ENCODE assay signal across 9 cellular contexts in genomic region chr4:172850838-172851237, GRCh38.
DNase-seq lines count a peak whose midpoint lies in the region; ATAC-seq and TF ChIP-seq lines count a peak whose summit lies in the region.
"Had no signal": no experiment of that assay in that cellular context is flagged by ENCODE, and none has a peak within 500 bp of the region (broad histone marks: within the 10 kb centered on the region; RNA-seq: fewer than 3 reads in every experiment).

No MANE protein-coding gene starts in this region.

- peak; percentile 59 for DNase-seq in GM04504 (ENCODE audit: low read depth)
- peak; percentile 65 for DNase-seq in RKO (ENCODE audit: low spot score)
- peak; percentile 91 for DNase-seq in epithelial cell of proximal tubule (ENCODE audit: low read depth)
- DNase-seq in skeletal muscle cell (ENCODE audit: low read depth): peak; percentile 85
- DNase-seq in prostate gland (ENCODE audit: low spot score): no peak
- no peak for DNase-seq in coronary artery (ENCODE audit: low spot score)
- DNase-seq in H7: no peak
- DNase-seq in left lobe of liver (ENCODE audit: low spot score): no peak
- DNase-seq: NCI-H2029 treated with DMSO at 0.1 percent for 48 hours had no signal

- no peak for TF ChIP-seq POLR2A in prostate gland (IDR thresholded peaks at IDR 0.05)

- H3K4me3 ChIP-seq in epithelial cell of proximal tubule (ENCODE audit: low read depth, low read length): no peak overlapping the region
- no peak overlapping the region for H3K4me3 ChIP-seq in skeletal muscle cell (ENCODE audit: low read depth, low read length)
- H3K4me3 ChIP-seq in prostate gland: no peak overlapping the region
- H3K4me3 ChIP-seq in coronary artery: no peak overlapping the region
- no peak overlapping the region for H3K4me3 ChIP-seq in H7 (ENCODE audit: insufficient read depth, low read depth, low read length)

- H3K9me3 ChIP-seq in prostate gland: no peaks in the 10 kb centered on the region

- TF ChIP-seq CTCF in epithelial cell of proximal tubule (conservative IDR thresholded peaks at IDR 0.05; ENCODE audit: low read depth, low read length): no peak
- no peak for TF ChIP-seq CTCF in prostate gland (IDR thresholded peaks at IDR 0.05)
- TF ChIP-seq CTCF in coronary artery (IDR thresholded peaks at IDR 0.05): no peak

- no peak for ATAC-seq in left lobe of liver

- intact Hi-C loops in prostate gland (cut with DNase I): no loop called here

- no peaks in the 10 kb centered on the region for H3K4me1 ChIP-seq in prostate gland (replicated peaks)

- H3K36me3 ChIP-seq in prostate gland: no peaks in the 10 kb centered on the region
- no peaks in the 10 kb centered on the region for H3K36me3 ChIP-seq in H7 (replicated peaks; ENCODE audit: control insufficient read depth, insufficient read depth, low read length)

- H3K27me3 ChIP-seq in prostate gland (replicated peaks; ENCODE audit: insufficient read depth): no peaks in the 10 kb centered on the region
- H3K27me3 ChIP-seq in H7 (ENCODE audit: control insufficient read depth, insufficient read depth, low read length): no peaks in the 10 kb centered on the region

- no peak overlapping the region for H3K27ac ChIP-seq in prostate gland
- H3K27ac ChIP-seq in coronary artery: no peak overlapping the region

- WGBS in prostate gland: 28% methylated on average over 1 of the region's 1 CpG

Comparison
In these comparisons a context has a peak if more than half of its experiments do, and no peak if none do; other contexts are left out.
1. DNase-seq: peak in GM04504 (single experiment), RKO (single experiment), epithelial cell of proximal tubule (single experiment) and skeletal muscle cell (single experiment); none in prostate gland (single experiment), coronary artery (single experiment), H7 (single experiment) and left lobe of liver (single experiment).